Comparison of ENCODE assay signal across 18 cellular contexts in the genomic region with DNA sequence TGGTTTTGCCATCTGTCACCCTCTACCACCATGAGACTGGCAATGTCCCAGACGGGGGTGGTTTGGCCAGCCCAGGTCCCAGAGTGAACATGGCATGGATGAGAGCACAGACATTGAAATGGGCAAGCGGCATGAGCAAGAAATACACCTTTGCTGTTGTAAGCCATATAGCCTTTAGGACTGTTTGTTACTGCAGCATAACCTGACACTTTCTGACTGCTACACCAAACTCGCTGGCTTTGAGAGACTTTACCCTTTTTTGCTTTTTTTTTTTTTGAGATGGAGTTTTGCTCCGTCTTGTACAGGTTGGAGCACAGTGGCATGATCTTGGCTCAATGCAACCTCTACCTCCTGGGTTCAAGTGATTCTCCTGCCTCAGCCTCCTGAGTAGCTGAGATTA. TPM values are rescaled to one million over a fixed set of nuclear protein-coding genes. Genes with fewer than 3 reads are reported as not detected.
DNase-seq lines count a peak whose midpoint lies in the region; ATAC-seq and TF ChIP-seq lines count a peak whose summit lies in the region.
"Had no signal": no experiment of that assay in that cellular context is flagged by ENCODE, and none has a peak within 500 bp of the region (broad histone marks: within the 10 kb centered on the region; RNA-seq: fewer than 3 reads in every experiment).

No MANE protein-coding gene starts in this region.

- H3K4me1 ChIP-seq in BLaER1 (peaks cover 37% of the 10 kb centered on the region), HEK293 (ENCODE audit: control insufficient read depth, insufficient read depth, low read length) (peaks cover 4% of the 10 kb centered on the region; the same call in 1 of the 2 replicates)
- H3K4me1 ChIP-seq: BE2C had no signal

- H3K27me3 ChIP-seq in BLaER1 = no peaks in the 10 kb centered on the region
- H3K27me3 ChIP-seq: BE2C had no signal

- H3K4me3 ChIP-seq in BLaER1 (no peak overlapping the region), HEK293 (ENCODE audit: low read depth, low read length) (no peak overlapping the region)

- H3K4me3 Mint-ChIP-seq in WTC11 = no peak overlapping the region
- H3K4me3 Mint-ChIP-seq: CD4-positive, alpha-beta T cell; IgD-negative memory B cell had no signal

- H4K20me1 ChIP-seq in BLaER1 = no peaks in the 10 kb centered on the region

- peaks cover 24% of the 10 kb centered on the region for H3K36me3 Mint-ChIP-seq in WTC11
- H3K36me3 Mint-ChIP-seq: IgD-negative memory B cell had no signal

- ATAC-seq in WTC11 = no peak

- POLR2A ChIA-PET in HEK293 (lab: Yijun Ruan, JAX) (no interaction called here), WTC11 (lab: Charles Lee) (interaction anchor here (0.7 kb wide), 1 partner anchor 104 kb away, joined by 3 read pairs; no protein-coding TSS in a partner anchor)

- DNase-seq in WTC11 (ENCODE audit: low spot score) (no peak), myocyte (ENCODE audit: low read depth) (peak; percentile 38), midbrain (lab: John Stamatoyannopoulos, UW) (no peak), GM19240 (ENCODE audit: insufficient read length, low spot score) (no peak)
- DNase-seq in activated CD4-positive, alpha-beta T cell treated with anti-CD3 and anti-CD28 coated beads for 4 hours = no peak
- DNase-seq: ACHN; BE2C; Caco-2; CD4-positive, alpha-beta T cell; DMS79 treated with DMSO at 0.1 percent for 48 hours; GF-D8; Kasumi-1; KG1 had no signal

- H3K9me3 Mint-ChIP-seq in WTC11 = peaks cover 21% of the 10 kb centered on the region
- H3K9me3 Mint-ChIP-seq: CD4-positive, alpha-beta T cell had no signal

- no peak overlapping the region for H3K27ac ChIP-seq in BLaER1
- H3K27ac ChIP-seq in HEK293 (ENCODE audit: extremely low read depth, low read depth, low read length) = no peak overlapping the region
- H3K27ac ChIP-seq: C4-2B had no signal

- CTCF ChIA-PET in HEK293 (lab: Yijun Ruan, JAX) (interaction anchor here (0.9 kb wide), 1 partner anchor 115 kb away, joined by 3 read pairs; no protein-coding TSS in a partner anchor), WTC11 (lab: Charles Lee) (interaction anchor here (1.2 to 2.6 kb wide), 2 partner anchors 22 to 133 kb away, joined by 7 to 14 read pairs; no protein-coding TSS in a partner anchor)

- H3K4me2 ChIP-seq in BLaER1 = peak overlapping the region; percentile 41

- H3K4me1 Mint-ChIP-seq in WTC11 = peaks cover 41% of the 10 kb centered on the region
- H3K4me1 Mint-ChIP-seq: IgD-negative memory B cell had no signal

- H3K27me3 Mint-ChIP-seq in WTC11 (ENCODE audit: low read depth) = peaks cover 3% of the 10 kb centered on the region; the same call in 1 of the 2 replicates

- no peak overlapping the region; the same call in 1 of the 2 replicates for H3K27ac Mint-ChIP-seq in WTC11
- H3K27ac Mint-ChIP-seq: CD4-positive, alpha-beta T cell; IgD-negative memory B cell had no signal

- H3K36me3 ChIP-seq in BLaER1 (no peaks in the 10 kb centered on the region), HEK293 (ENCODE audit: control insufficient read depth in 2 of 2, insufficient read depth in 1 of 2, low read length in 2 of 2) (no peaks in the 10 kb centered on the region)
- H3K36me3 ChIP-seq: BE2C had no signal

- no peak for TF ChIP-seq CTCF in HEK293 (tag by site-specific recombination; IDR thresholded peaks at IDR 0.05)
- TF ChIP-seq CTCF in WTC11 (IDR thresholded peaks at IDR 0.05) = no peak

- no peak overlapping the region for H3K9ac ChIP-seq in BLaER1

- H3K9me3 ChIP-seq in BLaER1 (peaks cover 9% of the 10 kb centered on the region), HEK293 (ENCODE audit: control insufficient read depth, insufficient read depth, low read depth, low read length) (no peaks in the 10 kb centered on the region)
- H3K9me3 ChIP-seq: BE2C had no signal

TF ChIP-seq in HEK293, 187 proteins besides CTCF, POLR2A, EP300 and RAD21:
- peak; percentile 98 for TF ChIP-seq RBAK (tag by site-specific recombination; IDR thresholded peaks at IDR 0.05)
- TF ChIP-seq, protein P1, sequence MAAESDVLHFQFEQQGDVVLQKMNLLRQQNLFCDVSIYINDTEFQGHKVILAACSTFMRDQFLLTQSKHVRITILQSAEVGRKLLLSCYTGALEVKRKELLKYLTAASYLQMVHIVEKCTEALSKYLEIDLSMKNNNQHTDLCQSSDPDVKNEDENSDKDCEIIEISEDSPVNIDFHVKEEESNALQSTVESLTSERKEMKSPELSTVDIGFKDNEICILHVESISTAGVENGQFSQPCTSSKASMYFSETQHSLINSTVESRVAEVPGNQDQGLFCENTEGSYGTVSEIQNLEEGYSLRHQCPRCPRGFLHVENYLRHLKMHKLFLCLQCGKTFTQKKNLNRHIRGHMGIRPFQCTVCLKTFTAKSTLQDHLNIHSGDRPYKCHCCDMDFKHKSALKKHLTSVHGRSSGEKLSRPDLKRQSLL (tag by site-specific recombination; IDR thresholded peaks at IDR 0.05) = no peak
- TF ChIP-seq, protein P2, sequence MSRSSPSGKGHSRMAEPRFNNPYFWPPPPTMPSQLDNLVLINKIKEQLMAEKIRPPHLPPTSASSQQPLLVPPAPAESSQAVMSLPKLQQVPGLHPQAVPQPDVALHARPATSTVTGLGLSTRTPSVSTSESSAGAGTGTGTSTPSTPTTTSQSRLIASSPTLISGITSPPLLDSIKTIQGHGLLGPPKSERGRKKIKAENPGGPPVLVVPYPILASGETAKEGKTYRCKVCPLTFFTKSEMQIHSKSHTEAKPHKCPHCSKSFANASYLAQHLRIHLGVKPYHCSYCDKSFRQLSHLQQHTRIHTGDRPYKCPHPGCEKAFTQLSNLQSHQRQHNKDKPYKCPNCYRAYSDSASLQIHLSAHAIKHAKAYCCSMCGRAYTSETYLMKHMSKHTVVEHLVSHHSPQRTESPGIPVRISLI (tag by site-specific recombination; IDR thresholded peaks at IDR 0.05) = no peak
- no peak for TF ChIP-seq ZFHX2 (tag by site-specific recombination; conservative IDR thresholded peaks at IDR 0.05)
- TF ChIP-seq ZNF561 (tag by site-specific recombination; IDR thresholded peaks at IDR 0.05; ENCODE audit: borderline replicate concordance) = no peak

TF ChIP-seq in WTC11, 78 proteins besides CTCF, POLR2A, EP300 and RAD21 (continues in another document):
- TF ChIP-seq ATF1 (CRISPR knock-in tag; IDR thresholded peaks at IDR 0.05) (no peak), ZNF263 (CRISPR knock-in tag; IDR thresholded peaks at IDR 0.05; ENCODE audit: low read depth) (no peak), ERG (CRISPR knock-in tag; IDR thresholded peaks at IDR 0.05) (no peak), GTF2I (CRISPR knock-in tag; conservative IDR thresholded peaks at IDR 0.05) (0 out of 2 replicates have a peak, but pooled peaks have one; percentile 55), ZBTB43 (CRISPR knock-in tag; IDR thresholded peaks at IDR 0.05) (no peak), SP1 (CRISPR knock-in tag; conservative IDR thresholded peaks at IDR 0.05) (0 out of 2 replicates have a peak, but pooled peaks have one; percentile 25)
- TF ChIP-seq, protein P3, sequence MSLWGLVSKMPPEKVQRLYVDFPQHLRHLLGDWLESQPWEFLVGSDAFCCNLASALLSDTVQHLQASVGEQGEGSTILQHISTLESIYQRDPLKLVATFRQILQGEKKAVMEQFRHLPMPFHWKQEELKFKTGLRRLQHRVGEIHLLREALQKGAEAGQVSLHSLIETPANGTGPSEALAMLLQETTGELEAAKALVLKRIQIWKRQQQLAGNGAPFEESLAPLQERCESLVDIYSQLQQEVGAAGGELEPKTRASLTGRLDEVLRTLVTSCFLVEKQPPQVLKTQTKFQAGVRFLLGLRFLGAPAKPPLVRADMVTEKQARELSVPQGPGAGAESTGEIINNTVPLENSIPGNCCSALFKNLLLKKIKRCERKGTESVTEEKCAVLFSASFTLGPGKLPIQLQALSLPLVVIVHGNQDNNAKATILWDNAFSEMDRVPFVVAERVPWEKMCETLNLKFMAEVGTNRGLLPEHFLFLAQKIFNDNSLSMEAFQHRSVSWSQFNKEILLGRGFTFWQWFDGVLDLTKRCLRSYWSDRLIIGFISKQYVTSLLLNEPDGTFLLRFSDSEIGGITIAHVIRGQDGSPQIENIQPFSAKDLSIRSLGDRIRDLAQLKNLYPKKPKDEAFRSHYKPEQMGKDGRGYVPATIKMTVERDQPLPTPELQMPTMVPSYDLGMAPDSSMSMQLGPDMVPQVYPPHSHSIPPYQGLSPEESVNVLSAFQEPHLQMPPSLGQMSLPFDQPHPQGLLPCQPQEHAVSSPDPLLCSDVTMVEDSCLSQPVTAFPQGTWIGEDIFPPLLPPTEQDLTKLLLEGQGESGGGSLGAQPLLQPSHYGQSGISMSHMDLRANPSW (CRISPR knock-in tag; conservative IDR thresholded peaks at IDR 0.05; ENCODE audit: low read depth) = no peak

RNA-seq across cellular contexts. Expression of gene MUC3A, which starts 5.2 kb away (rescaled TPM):
- 50.6 to 74.8 TPM (median 67.2 TPM) in 3 replicates for total RNA-seq in WTC11 (2021)
- total RNA-seq in myocyte = not detected in 2 replicates
- polyA plus RNA-seq in myocyte (2012) = not detected
- total RNA-seq: A172; CD4-positive, alpha-beta T cell had no signal
- polyA plus RNA-seq: IgD-negative memory B cell had no signal

RNA-seq across cellular contexts. Expression of gene MUC12, which starts 25.2 kb away (rescaled TPM):
- 5.7 to 6.5 TPM (median 5.8 TPM) in 3 replicates for total RNA-seq in WTC11 (2021)
- total RNA-seq in myocyte = not detected in 2 replicates
- 2.0 TPM for polyA plus RNA-seq in myocyte (2012)
- total RNA-seq: A172 had no signal
- polyA plus RNA-seq: IgD-negative memory B cell had no signal

RNA-seq across cellular contexts. Expression of gene ACHE, which starts 48.5 kb away (rescaled TPM):
- 6.4 to 7.7 TPM (median 6.6 TPM) in 3 replicates for total RNA-seq in WTC11 (2021)
- 51.0 and 84.4 TPM in 2 replicates for total RNA-seq in myocyte
- 6.8 TPM for polyA plus RNA-seq in myocyte (2012)
- polyA plus RNA-seq: IgD-negative memory B cell had no signal

RNA-seq across cellular contexts. Expression of gene UFSP1, which starts 54.6 kb away (rescaled TPM):
- total RNA-seq in WTC11 (2021) (3.9 to 4.8 TPM (median 4.6 TPM) in 3 replicates), myocyte (8.5 and 14.3 TPM in 2 replicates)
- 5.4 TPM for polyA plus RNA-seq in myocyte (2012)

Comparison
In these comparisons a context has a peak if more than half of its experiments do, and no peak if none do; other contexts are left out.
1. RNA of gene MUC3A, which starts 5.2 kb away (total RNA-seq): 50.6 to 74.8 TPM in WTC11; not detected in myocyte; every median in the first group is over 10 times any median in the second.